ENCODE assay signal across 33 cellular contexts in the genomic region with DNA sequence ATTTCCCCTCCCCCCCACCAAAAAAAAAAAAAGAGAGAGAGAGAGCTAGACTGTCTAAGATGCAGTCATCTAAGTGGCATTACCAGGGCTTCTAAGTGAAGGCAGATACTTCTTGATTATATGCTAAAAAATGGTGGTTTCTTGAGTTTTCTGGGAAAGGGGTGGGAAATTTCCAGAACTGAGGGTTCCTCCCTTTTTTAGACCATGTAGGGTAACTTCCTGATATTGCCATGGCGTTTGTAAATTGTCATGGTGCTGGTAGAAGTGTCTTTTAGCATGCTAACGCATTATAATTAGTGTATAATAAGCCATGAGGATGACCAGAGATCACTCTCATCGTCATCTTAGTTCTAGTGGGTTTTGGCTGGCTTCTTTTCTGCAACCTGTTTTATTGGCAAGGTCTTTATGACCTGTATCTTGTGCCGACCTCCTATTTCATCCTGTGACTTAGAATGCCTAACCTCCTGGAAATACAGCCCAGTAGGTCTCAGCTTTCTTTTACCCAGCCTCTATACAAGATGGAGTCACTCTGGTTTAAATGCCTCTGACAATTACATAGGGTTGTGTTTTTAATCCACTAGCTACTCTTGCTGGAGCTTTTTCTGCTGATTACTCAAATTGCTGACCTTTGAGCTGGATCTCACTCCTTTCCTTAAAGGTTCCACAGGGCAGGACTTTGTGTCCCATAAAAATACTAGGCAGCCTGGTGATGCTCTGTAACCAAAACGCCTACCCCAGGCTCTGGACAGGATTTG. TPM values are rescaled to one million over a fixed set of nuclear protein-coding genes. Genes with fewer than 3 reads are reported as not detected.
"Had no signal": no experiment of that assay in that cellular context is flagged by ENCODE, and none has a peak within 500 bp of the region (broad histone marks: within the 10 kb centered on the region; RNA-seq: fewer than 3 reads in every experiment).

No MANE protein-coding gene starts in this region.

- FAIRE-seq: endometrium, endothelial cell of umbilical vein, frontal cortex had no signal

- H3K9me3 ChIP-seq: adrenal gland, colonic mucosa had no signal

- H3K36me3 ChIP-seq: adrenal gland, cardiac muscle cell, colonic mucosa, heart left ventricle had no signal

- H3K27ac ChIP-seq: adrenal gland, body of pancreas, cardiac muscle cell, colonic mucosa, epithelial cell of prostate, heart left ventricle had no signal

- ATAC-seq: activated CD4-positive, alpha-beta T cell treated with anti-CD3 and anti-CD28 coated beads for 36 hours; activated CD8-positive, alpha-beta memory T cell treated with anti-CD3 and anti-CD28 coated beads, Interleukin-2, amount 10 ng/mL, durations not matched to agents 7 days and 5 days; activated CD8-positive, alpha-beta T cell treated with anti-CD3 and anti-CD28 coated beads, Interleukin-2, amount 10 ng/mL, durations not matched to agents 7 days and 5 days; activated naive CD8-positive, alpha-beta T cell treated with anti-CD3 and anti-CD28 coated beads, Interleukin-2, amount 50 U/mL, for 24 hours; body of pancreas; heart left ventricle had no signal

- H3K4me1 ChIP-seq: adrenal gland, body of pancreas, colonic mucosa, heart left ventricle had no signal

- DNase-seq: activated CD4-positive, alpha-beta memory T cell treated with anti-CD3 and anti-CD28 coated beads for 36 hours; activated CD4-positive, alpha-beta T cell treated with anti-CD3 and anti-CD28 coated beads for 36 hours; activated CD4-positive, alpha-beta T cell treated with anti-CD3 and anti-CD28 coated beads, Interleukin-2, amount 10 ng/mL, durations not matched to agents 24 days and 14 days; activated CD4-positive, CD25-positive, alpha-beta regulatory T cell; activated CD4-positive, CD25-positive, alpha-beta regulatory T cell treated with anti-CD3 and anti-CD28 coated beads, Interleukin-2, amount 50 U/mL, for 72 hours; activated CD8-positive, alpha-beta memory T cell treated with anti-CD3 and anti-CD28 coated beads, Interleukin-2, amount 10 ng/mL, durations not matched to agents 7 days and 5 days; activated CD8-positive, alpha-beta memory T cell treated with anti-CD3 and anti-CD28 coated beads, Interleukin-2, amount 50 U/mL, for 4 hours; activated CD8-positive, alpha-beta T cell treated with anti-CD3 and anti-CD28 coated beads, Interleukin-2, amount 10 ng/mL, durations not matched to agents 7 days and 5 days; activated effector memory CD4-positive, alpha-beta T cell treated with anti-CD3 and anti-CD28 coated beads, Interleukin-2, amount 50 U/mL, for 16 hours; activated naive CD4-positive, alpha-beta T cell treated with anti-CD3 and anti-CD28 coated beads for 36 hours; activated naive CD8-positive, alpha-beta T cell treated with anti-CD3 and anti-CD28 coated beads for 36 hours; activated naive CD8-positive, alpha-beta T cell treated with anti-CD3 and anti-CD28 coated beads, Interleukin-2, amount 50 U/mL, for 24 hours; activated T-cell treated with anti-CD3 and anti-CD28 coated beads, Interleukin-2, amount 50 U/mL, for 1 hour; activated T-cell treated with anti-CD3 and anti-CD28 coated beads, Interleukin-2, amount 50 U/mL, for 48 hours; adrenal gland; amygdala; aorta; body of pancreas; central memory CD4-positive, alpha-beta T cell; cerebellar nuclear complex; colonic mucosa; effector CD8-positive, alpha-beta T cell; foreskin fibroblast; heart left ventricle; T-helper 2 cell had no signal

- H3K27me3 ChIP-seq: adrenal gland, body of pancreas, cardiac muscle cell, colonic mucosa, heart left ventricle had no signal

- H3K4me3 ChIP-seq: adrenal gland, body of pancreas, cardiac muscle cell, colonic mucosa, heart left ventricle had no signal

RNA-seq across cellular contexts. Expression of a gene that starts 30.4 kb away (rescaled TPM):
- total RNA-seq: activated CD4-positive, alpha-beta memory T cell treated with anti-CD3 and anti-CD28 coated beads for 36 hours; activated CD4-positive, alpha-beta T cell treated with anti-CD3 and anti-CD28 coated beads for 36 hours; activated CD4-positive, alpha-beta T cell treated with anti-CD3 and anti-CD28 coated beads, Interleukin-2, amount 10 ng/mL, durations not matched to agents 24 days and 14 days; activated CD8-positive, alpha-beta memory T cell treated with anti-CD3 and anti-CD28 coated beads, Interleukin-2, amount 10 ng/mL, durations not matched to agents 7 days and 5 days; activated CD8-positive, alpha-beta T cell treated with anti-CD3 and anti-CD28 coated beads, Interleukin-2, amount 10 ng/mL, durations not matched to agents 7 days and 5 days; activated naive CD4-positive, alpha-beta T cell treated with anti-CD3 and anti-CD28 coated beads for 36 hours; activated T-helper 1 cell treated with anti-CD3 and anti-CD28 coated beads, Interleukin-12 subunit alpha, Interleukin-12 subunit beta, Interleukin-2, Interleukin-4 antibody, amounts not matched to agents 30 ng/mL and 10 ng/mL and 1 ng/mL, durations not matched to agents 14 hours and 24 hours and 36 hours; activated T-helper 2 cell treated with anti-CD3 and anti-CD28 coated beads, Interferon-gamma antibody, Interleukin-2, Interleukin-4, amounts not matched to agents 10 μg/mL and 5 μg/mL and 100 μg/mL, durations not matched to agents 14 hours and 24 hours and 36 hours; aorta; body of pancreas; endothelial cell of umbilical vein; heart left ventricle; T-helper 1 cell treated with Interleukin-12 subunit alpha and Interleukin-12 subunit beta and Interleukin-4 antibody, amounts not matched to agents 30 ng/mL and 1 ng/mL, for 36 hours had no signal
- polyA plus RNA-seq: aorta, cardiac muscle cell, endothelial cell of umbilical vein had no signal
